21 cellular contexts compared by ENCODE assay signal in genomic region chr12:128078311-128078851, GRCh38.
DNase-seq lines count a peak whose midpoint lies in the region; ATAC-seq, FAIRE-seq and TF ChIP-seq lines count a peak whose summit lies in the region.
"Had no signal": no experiment of that assay in that cellular context is flagged by ENCODE, and none has a peak within 500 bp of the region (broad histone marks: within the 10 kb centered on the region; RNA-seq: fewer than 3 reads in every experiment).

No MANE protein-coding gene starts in this region.

- no peak overlapping the region for H3K4me3 ChIP-seq in H7 (ENCODE audit: insufficient read depth, low read depth, low read length)
- H3K4me3 ChIP-seq in adrenal gland, result no peak overlapping the region
- H3K4me3 ChIP-seq in kidney (ENCODE audit: low read length in 2 of 2), result no peak overlapping the region
- H3K4me3 ChIP-seq: body of pancreas, heart right ventricle, pancreas had no signal

- TF ChIP-seq CTCF in adrenal gland (IDR thresholded peaks at IDR 0.05) (no peak), kidney (IDR thresholded peaks at IDR 0.05; ENCODE audit: borderline replicate concordance, extremely low read depth, insufficient read depth) (no peak)

- 23 to 55% (median 52%) methylated on average over 10 of the region's 10 CpGs for WGBS in adrenal gland, 4 donors

- H3K4me1 ChIP-seq in adrenal gland (replicated peaks in 1 of 2), result no peaks in the 10 kb centered on the region
- no peaks in the 10 kb centered on the region for H3K4me1 ChIP-seq in kidney (ENCODE audit: control insufficient read depth in 1 of 2, insufficient read depth in 1 of 2, low read depth in 1 of 2, low read length in 2 of 2)
- H3K4me1 ChIP-seq: body of pancreas, heart right ventricle, pancreas had no signal

- DNase-seq in H7, result peak; percentile 22
- peak in 4 of 7 donors; percentile 13 to 44 (median 17) for DNase-seq in adrenal gland
- DNase-seq in iris pigment epithelial cell (ENCODE audit: low read depth), result peak; percentile 10
- DNase-seq in sciatic nerve (ENCODE audit: low spot score), result no peak
- DNase-seq in kidney, result no peak
- no peak for DNase-seq in SIG-M5 (lab: John Stamatoyannopoulos, UW)
- DNase-seq: activated B cell treated with CpG ODN at 0.5 μM for 24 hours; activated CD8-positive, alpha-beta memory T cell treated with anti-CD3 and anti-CD28 coated beads, Interleukin-2, amount 50 U/mL, for 48 hours; body of pancreas; foreskin fibroblast; heart right ventricle; left ventricle myocardium superior; natural killer cell; NCI-H2081; NCI-H226; pancreas; SHP77 treated with DMSO at 0.1 percent for 48 hours; trophoblast cell had no signal

- intact Hi-C loops in adrenal gland (cut with DNase I), result no loop called here
- intact Hi-C loops in sciatic nerve (cut with DNase I), result no loop called here
- intact Hi-C loops in kidney (cut with DNase I), result no loop called here

- H3K36me3 ChIP-seq in H7 (replicated peaks; ENCODE audit: control insufficient read depth, insufficient read depth, low read length), result no peaks in the 10 kb centered on the region
- H3K36me3 ChIP-seq in adrenal gland (replicated peaks in 1 of 2), result no peaks in the 10 kb centered on the region
- no peaks in the 10 kb centered on the region for H3K36me3 ChIP-seq in kidney (ENCODE audit: control insufficient read depth in 1 of 2, insufficient read depth in 2 of 2, low read length in 2 of 2)
- H3K36me3 ChIP-seq: heart right ventricle, pancreas had no signal

- TF ChIP-seq POLR2A in adrenal gland (IDR thresholded peaks at IDR 0.05), result no peak
- no peak for TF ChIP-seq POLR2A in GM18505 (IDR thresholded peaks at IDR 0.05; ENCODE audit: borderline replicate concordance, extremely low read depth, insufficient read depth, insufficient read length)

- no peaks in the 10 kb centered on the region for H3K9me3 ChIP-seq in adrenal gland (replicated peaks in 1 of 3)
- H3K9me3 ChIP-seq in kidney (ENCODE audit: control insufficient read depth in 1 of 2, low read length in 2 of 2), result no peaks in the 10 kb centered on the region
- H3K9me3 ChIP-seq: body of pancreas, pancreas had no signal

- no peak overlapping the region for H3K9ac ChIP-seq in kidney (ENCODE audit: low read length in 2 of 2)

- no peak for FAIRE-seq in kidney (lab: Jason Lieb, UNC)
- FAIRE-seq: H54, pancreas had no signal

- H3K27me3 ChIP-seq in H7 (ENCODE audit: control insufficient read depth, insufficient read depth, low read length) (no peaks in the 10 kb centered on the region), adrenal gland (no peaks in the 10 kb centered on the region)
- H3K27me3 ChIP-seq: body of pancreas, pancreas had no signal

- ATAC-seq in sciatic nerve, result peak; percentile 15
- no peak for ATAC-seq in HG03108 (IDR thresholded peaks at IDR 0.05; ENCODE audit: unreplicated experiment)
- ATAC-seq in GM18505 (IDR thresholded peaks at IDR 0.05; ENCODE audit: unreplicated experiment), result no peak
- ATAC-seq: body of pancreas, heart right ventricle, left ventricle myocardium superior, natural killer cell, pancreas had no signal

- H3K27ac ChIP-seq in adrenal gland, result peak overlapping the region in 1 of 5 donors; percentile 50
- H3K27ac ChIP-seq in kidney (ENCODE audit: low read depth in 2 of 2, low read length in 2 of 2), result no peak overlapping the region
- H3K27ac ChIP-seq: body of pancreas, heart right ventricle, pancreas had no signal

Comparison
In these comparisons a context has a peak if more than half of its experiments do, and no peak if none do; other contexts are left out.
1. DNase-seq: peak in H7 (single experiment), adrenal gland (4 of 7) and iris pigment epithelial cell (single experiment); none in sciatic nerve (single experiment), kidney (single experiment) and SIG-M5 (single experiment).